ENCODE assay signal across 36 cellular contexts in genomic region chr5:72454996-72455395, GRCh38. TPM values are rescaled to one million over a fixed set of nuclear protein-coding genes. Genes with fewer than 3 reads are reported as not detected.
DNase-seq lines count a peak whose midpoint lies in the region; ATAC-seq and TF ChIP-seq lines count a peak whose summit lies in the region.
"Had no signal": no experiment of that assay in that cellular context is flagged by ENCODE, and none has a peak within 500 bp of the region (broad histone marks: within the 10 kb centered on the region; RNA-seq: fewer than 3 reads in every experiment).

No MANE protein-coding gene starts in this region.

- no peak for TF ChIP-seq RAD21 in IMR-90 (IDR thresholded peaks at IDR 0.05; ENCODE audit: low read length)

- POLR2A ChIA-PET in IMR-90 (lab: Charles Lee; ENCODE audit: unreplicated experiment): no interaction called here

- H3K4me2 ChIP-seq in IMR-90 (ENCODE audit: low read depth, low read length): no peak overlapping the region
- H3K4me2 ChIP-seq in skeletal muscle satellite cell (ENCODE audit: low read length): no peak overlapping the region

- no peak overlapping the region for H2AK5ac ChIP-seq in IMR-90 (ENCODE audit: low read depth, low read length)

- no peak overlapping the region for H2BK20ac ChIP-seq in IMR-90 (ENCODE audit: low read depth, low read length)

- H2AK9ac ChIP-seq in IMR-90 (replicated peaks; ENCODE audit: low read depth, low read length, poor library complexity): no peak overlapping the region

- intact Hi-C loops in IMR-90 (cut with micrococcal nuclease): no loop called here

- TF ChIP-seq CTCF in IMR-90 (conservative IDR thresholded peaks at IDR 0.05; ENCODE audit: low read depth, low read length) (no peak), coronary artery (IDR thresholded peaks at IDR 0.05) (no peak)

- H3K27ac ChIP-seq in IMR-90 (ENCODE audit: insufficient read depth, low read length) (no peak overlapping the region), coronary artery (peak overlapping the region; percentile 82 to 99)
- H3K27ac ChIP-seq: transverse colon had no signal

- H3K79me1 ChIP-seq in IMR-90 (ENCODE audit: low read depth in 1 of 2, low read length in 2 of 2): no peaks in the 10 kb centered on the region

- no peak overlapping the region for H3K14ac ChIP-seq in IMR-90 (replicated peaks; ENCODE audit: low read depth, low read length)

- ATAC-seq in IMR-90 (ENCODE audit: low read depth) (no peak), GM19324 (IDR thresholded peaks at IDR 0.05; ENCODE audit: low FRiP score, unreplicated experiment) (no peak), GM18873 (IDR thresholded peaks at IDR 0.05; ENCODE audit: low FRiP score, unreplicated experiment) (no peak)
- ATAC-seq: activated CD4-positive, CD25-positive, alpha-beta regulatory T cell treated with anti-CD3 and anti-CD28 coated beads, Interleukin-2, amount 50 U/mL, for 24 hours; gastroesophageal sphincter; left colon; naive thymus-derived CD4-positive, alpha-beta T cell; Panc1; stimulated activated naive CD8-positive, alpha-beta T cell treated with anti-CD3 and anti-CD28 coated beads, Interleukin-15, amount 100 ng/mL, for 72 hours had no signal

- no peak overlapping the region for H3K56ac ChIP-seq in IMR-90 (ENCODE audit: extremely low read depth, insufficient read depth, low read length)

- in situ Hi-C loops in IMR-90 (cut with MboI; ENCODE audit: low sequenced_read_pairs): no loop called here

- no CpG with 5 or more reads among the region's 2 CpGs for WGBS in IMR-90 (ENCODE audit: extremely low coverage in 2 of 2, insufficient read length in 1 of 2), 2 experiments

- no peak for TF ChIP-seq POLR2A in IMR-90 (IDR thresholded peaks at IDR 0.05; ENCODE audit: low read depth, low read length)

- no peak overlapping the region for H2BK120ac ChIP-seq in IMR-90 (ENCODE audit: low read depth, low read length)

- CTCF ChIA-PET in IMR-90 (lab: Yijun Ruan, JAX): no interaction called here

- no peaks in the 10 kb centered on the region for H4K20me1 ChIP-seq in IMR-90 (ENCODE audit: insufficient read depth, low read length)

- H3K36me3 ChIP-seq in IMR-90 (ENCODE audit: control insufficient read depth, insufficient read depth, low read length): no peaks in the 10 kb centered on the region
- H3K36me3 ChIP-seq in skeletal muscle satellite cell (ENCODE audit: insufficient read depth, low read length): no peaks in the 10 kb centered on the region
- no peaks in the 10 kb centered on the region for H3K36me3 ChIP-seq in H7 (replicated peaks; ENCODE audit: control insufficient read depth, insufficient read depth, low read length)
- H3K36me3 ChIP-seq: gastroesophageal sphincter, transverse colon had no signal

- dilution Hi-C loops in IMR-90 (cut with HindIII; ENCODE audit: low sequenced_read_pairs, unreplicated experiment): no loop called here

- H3K9me3 ChIP-seq in IMR-90 (ENCODE audit: control insufficient read depth, insufficient read depth, low read length): no peaks in the 10 kb centered on the region
- no peaks in the 10 kb centered on the region for H3K9me3 ChIP-seq in skeletal muscle satellite cell (replicated peaks; ENCODE audit: low read length)
- H3K9me3 ChIP-seq: gastroesophageal sphincter, transverse colon had no signal

- H3K4me3 ChIP-seq in IMR-90 (ENCODE audit: insufficient read depth, low read depth, low read length): no peak overlapping the region
- no peak overlapping the region for H3K4me3 ChIP-seq in coronary artery
- H3K4me3 ChIP-seq in skeletal muscle satellite cell (ENCODE audit: low read length): no peak overlapping the region
- H3K4me3 ChIP-seq in H7 (ENCODE audit: insufficient read depth, low read depth, low read length): no peak overlapping the region
- H3K4me3 ChIP-seq: gastroesophageal sphincter, transverse colon had no signal

- BruUV-seq in IMR-90 (replicated peaks; lab: Mats Ljungman, UMichigan): no TSS peak

- peaks cover 15% of the 10 kb centered on the region for H3K9me1 ChIP-seq in IMR-90 (ENCODE audit: insufficient read depth, low read length)

- no peak overlapping the region for H2BK5ac ChIP-seq in IMR-90 (ENCODE audit: low read depth, low read length, poor library complexity, severe bottlenecking)

- no peak overlapping the region for H2AFZ ChIP-seq in IMR-90 (replicated peaks; ENCODE audit: low read length, poor library complexity)

- DNase-seq in IMR-90 (no peak), coronary artery (ENCODE audit: low spot score) (no peak), lung microvascular endothelial cell (ENCODE audit: low read depth in 2 of 2) (peak; percentile 49 to 59), retina (no peak), H7 (no peak)
- DNase-seq: activated CD4-positive, alpha-beta T cell treated with anti-CD3 and anti-CD28 coated beads, Interleukin-2, amount 50 U/mL, for 4 hours; activated T-cell treated with anti-CD3 and anti-CD28 coated beads, Interleukin-2, amount 50 U/mL, for 48 hours; caudate nucleus; cortex of kidney; DMS53; H9; hypothalamus; Karpas-422; left colon; naive thymus-derived CD4-positive, alpha-beta T cell; NCI-H1417 treated with DMSO at 0.1 percent for 48 hours; NCI-H2029 treated with DMSO at 0.1 percent for 48 hours; NCI-H2227 treated with DMSO at 0.1 percent for 48 hours; NCI-H526 treated with DMSO at 0.1 percent for 48 hours; nucleus accumbens; SHP77 treated with DMSO at 0.1 percent for 48 hours; stimulated activated CD4-positive, alpha-beta T cell treated with anti-CD3 and anti-CD28 coated beads, Interleukin-2, amount 100 ng/mL, for 24 hours; stimulated activated CD8-positive, alpha-beta memory T cell treated with anti-CD3 and anti-CD28 coated beads, Interleukin-4, amount 100 ng/mL, for 48 hours; stimulated activated naive CD8-positive, alpha-beta T cell treated with anti-CD3 and anti-CD28 coated beads, Interleukin-15, amount 100 ng/mL, for 72 hours; T-helper 2 cell; transverse colon had no signal

- H3K4me1 ChIP-seq in IMR-90 (ENCODE audit: control insufficient read depth, insufficient read depth, low read length) (peaks cover 20% of the 10 kb centered on the region), skeletal muscle satellite cell (ENCODE audit: control insufficient read depth, insufficient read depth, low read length) (peaks cover 69% of the 10 kb centered on the region)

- H3K27me3 ChIP-seq in IMR-90 (ENCODE audit: control insufficient read depth, insufficient read depth, low read length) (no peaks in the 10 kb centered on the region), skeletal muscle satellite cell (ENCODE audit: control insufficient read depth, insufficient read depth, low read length) (no peaks in the 10 kb centered on the region), H7 (ENCODE audit: control insufficient read depth, insufficient read depth, low read length) (no peaks in the 10 kb centered on the region)
- H3K27me3 ChIP-seq: gastroesophageal sphincter, transverse colon had no signal

- H4K5ac ChIP-seq in IMR-90 (ENCODE audit: low read depth, low read length): no peak overlapping the region

- 0 out of 3 replicates have a peak overlapping the region, but pooled peaks have one; percentile 16 for H2BK15ac ChIP-seq in IMR-90 (ENCODE audit: low read depth, low read length)

- H3K4ac ChIP-seq in IMR-90 (ENCODE audit: low read depth, low read length): no peak overlapping the region

- H3K23ac ChIP-seq in IMR-90 (ENCODE audit: low read depth, low read length): no peak overlapping the region

- H3K9ac ChIP-seq in IMR-90 (ENCODE audit: low read depth, low read length): no peak overlapping the region
- peak overlapping the region; percentile 45 for H3K9ac ChIP-seq in skeletal muscle satellite cell (ENCODE audit: low read depth, low read length)

- H3K18ac ChIP-seq in IMR-90 (ENCODE audit: low read depth, low read length): no peak overlapping the region

- no peak overlapping the region for H4K8ac ChIP-seq in IMR-90 (ENCODE audit: low read depth in 2 of 2, low read length in 2 of 2)

- H4K91ac ChIP-seq in IMR-90 (ENCODE audit: insufficient read depth, low read depth, low read length): no peak overlapping the region

TF ChIP-seq in IMR-90, 13 proteins besides CTCF, POLR2A, EP300 and RAD21:
- TF ChIP-seq RFX5 (IDR thresholded peaks at IDR 0.05; ENCODE audit: low read depth, low read length) (no peak), RCOR1 (IDR thresholded peaks at IDR 0.05; ENCODE audit: insufficient replicate concordance, low read length) (no peak), NFE2L2 (IDR thresholded peaks at IDR 0.05; ENCODE audit: low read depth, low read length) (no peak), FOS (IDR thresholded peaks at IDR 0.05; ENCODE audit: low read depth, low read length) (no peak), MAZ (IDR thresholded peaks at IDR 0.05; ENCODE audit: borderline replicate concordance, low read depth, low read length) (no peak), CHD1 (IDR thresholded peaks at IDR 0.05; ENCODE audit: low read depth, low read length) (no peak), USF2 (IDR thresholded peaks at IDR 0.05; ENCODE audit: low read depth, low read length) (no peak), SMC3 (IDR thresholded peaks at IDR 0.05; ENCODE audit: low read depth, low read length) (no peak), CEBPB (IDR thresholded peaks at IDR 0.05; ENCODE audit: low read depth, low read length) (no peak), BHLHE40 (IDR thresholded peaks at IDR 0.05; ENCODE audit: low read depth, low read length) (no peak)

RNA-seq across cellular contexts. Expression of gene ZNF366, which starts 52.2 kb away (rescaled TPM):
- total RNA-seq in IMR-90 (2012; rRNA removed) (not detected in 2 replicates), lung microvascular endothelial cell (0.40 and 1.3 TPM in 2 replicates)
- polyA plus RNA-seq in IMR-90 (2012; rRNA removed): not detected in 2 replicates
- polyA plus RNA-seq in IMR-90 (2012; cell fraction: cytosol; rRNA removed): not detected in 2 replicates
- polyA plus RNA-seq in IMR-90 (2012; cell fraction: nucleus; rRNA removed; ENCODE audit: low replicate concordance): not detected in 2 replicates
- total RNA-seq in skeletal muscle satellite cell (2012; rRNA removed): under 0.01 TPM in 1 of 2 replicates, not detected in the other
- total RNA-seq in H7 (2014; rRNA removed; shearing (Covaris generic)): not detected in 2 replicates
- total RNA-seq: fibroblast of lung, H9, mesothelial cell of epicardium had no signal
- polyA plus RNA-seq: AG04450; BJ; fibroblast of lung; naive thymus-derived CD4-positive, alpha-beta T cell had no signal

Comparison
In these comparisons a context has a peak if more than half of its experiments do, and no peak if none do; other contexts are left out.
1. DNase-seq: peak in lung microvascular endothelial cell (2 of 2); none in IMR-90 (single experiment), coronary artery (single experiment), retina (single experiment) and H7 (single experiment).